ENCODE assay signal across 8 cellular contexts in genomic region chr7:134514663-134515062, GRCh38. TPM values are rescaled to one million over a fixed set of nuclear protein-coding genes. Genes with fewer than 3 reads are reported as not detected.
A peak's percentile ranks its signal among the peaks of the same experiment; 100 is the strongest.
DNase-seq lines count a peak whose midpoint lies in the region; ATAC-seq, FAIRE-seq and TF ChIP-seq lines count a peak whose summit lies in the region.

No MANE protein-coding gene starts in this region.

- no TSS peak for BruUV-seq in Caco-2 (replicated peaks; lab: Mats Ljungman, UMichigan)
- no TSS peak for BruUV-seq in HepG2 (replicated peaks; lab: Mats Ljungman, UMichigan)

- no peak overlapping the region for H2AFZ ChIP-seq in HepG2 (ENCODE audit: low read length)

- H3K9ac ChIP-seq in HepG2 (ENCODE audit: insufficient read depth, low read depth, low read length): no peak overlapping the region

- H3K27ac ChIP-seq in Peyer's patch (no peak overlapping the region), HepG2 (ENCODE audit: extremely low read length, insufficient read depth, low read length) (no peak overlapping the region)

- no peak overlapping the region for H3K4me3 Mint-ChIP-seq in Caco-2 (ENCODE audit: unreplicated experiment)
- no peak overlapping the region for H3K4me3 Mint-ChIP-seq in chondrocyte (ENCODE audit: unreplicated experiment)
- no peak overlapping the region for H3K4me3 Mint-ChIP-seq in type B pancreatic cell

- no peak for TF ChIP-seq EP300 in HepG2 (IDR thresholded peaks at IDR 0.05; ENCODE audit: low read depth in 2 of 2, low read length in 2 of 2)
- no peak for TF ChIP-seq EP300 in HepG2 (CRISPR knock-in tag; IDR thresholded peaks at IDR 0.05; ENCODE audit: borderline replicate concordance)

- H3K27ac Mint-ChIP-seq in Caco-2 (ENCODE audit: unreplicated experiment) (no peak overlapping the region), chondrocyte (ENCODE audit: unreplicated experiment) (no peak overlapping the region), type B pancreatic cell (no peak overlapping the region)

- H3K27me3 Mint-ChIP-seq in Caco-2 (ENCODE audit: insufficient read depth, unreplicated experiment) (peaks cover 14% of the 10 kb centered on the region), chondrocyte (ENCODE audit: low read depth) (no peaks in the 10 kb centered on the region), type B pancreatic cell (peaks cover 4% of the 10 kb centered on the region)

- H3K4me1 ChIP-seq in Caco-2 (no peaks in the 10 kb centered on the region; the same call in 1 of the 2 replicates), Peyer's patch (no peaks in the 10 kb centered on the region), HepG2 (ENCODE audit: insufficient read depth, low read length) (no peaks in the 10 kb centered on the region)

- intact Hi-C loops in Caco-2 (cut with micrococcal nuclease; ENCODE audit: unreplicated experiment): loop anchor here (1.0 kb wide), 2 partner anchors 33 to 92 kb away; no protein-coding TSS in a partner anchor
- intact Hi-C loops in HepG2 (cut with micrococcal nuclease; ENCODE audit: unreplicated experiment): loop anchor here (1.0 to 2.0 kb wide), 2 partner anchors 38 to 92 kb away; no protein-coding TSS in a partner anchor
- intact Hi-C loops in posterior cingulate gyrus (cut with DNase I): loop anchor here (1.0 to 2.0 kb wide), 2 partner anchors 82 to 92 kb away; no protein-coding TSS in a partner anchor

- no peaks in the 10 kb centered on the region for H4K20me1 ChIP-seq in HepG2 (ENCODE audit: insufficient read depth, low read length)

- no peaks in the 10 kb centered on the region for H3K79me2 ChIP-seq in HepG2 (ENCODE audit: insufficient read depth, low read length)

- H3K4me2 ChIP-seq in HepG2 (ENCODE audit: low read depth, low read length): no peak overlapping the region

- H3K9me3 ChIP-seq in Caco-2 (no peaks in the 10 kb centered on the region), Peyer's patch (no peaks in the 10 kb centered on the region), HepG2 (ENCODE audit: low read length) (no peaks in the 10 kb centered on the region)

- no peak overlapping the region for H3K4me3 ChIP-seq in Caco-2 (ENCODE audit: low read depth, low read length)
- H3K4me3 ChIP-seq in LNCaP clone FGC (ENCODE audit: low read depth, low read length): no peak overlapping the region
- no peak overlapping the region for H3K4me3 ChIP-seq in Peyer's patch
- no peak overlapping the region for H3K4me3 ChIP-seq in HepG2 (replicated peaks in 1 of 3; ENCODE audit: insufficient read depth in 1 of 3, low read depth in 2 of 3, low read length in 3 of 3)

- TF ChIP-seq RAD21 in HepG2 (CRISPR knock-in tag; IDR thresholded peaks at IDR 0.05): no peak

- H3K36me3 ChIP-seq in Caco-2 (ENCODE audit: control insufficient read depth, insufficient read depth, low read length) (no peaks in the 10 kb centered on the region), Peyer's patch (no peaks in the 10 kb centered on the region), HepG2 (replicated peaks in 1 of 2; ENCODE audit: control insufficient read depth in 1 of 2, insufficient read depth in 2 of 2, low read length in 2 of 2) (no peaks in the 10 kb centered on the region)

- no peak for TF ChIP-seq POLR2A in Peyer's patch (IDR thresholded peaks at IDR 0.05)
- TF ChIP-seq POLR2A in HepG2 (IDR thresholded peaks at IDR 0.05; ENCODE audit: insufficient read depth in 1 of 2, low read depth in 2 of 2, low read length in 2 of 2): no peak

- H3K9me3 Mint-ChIP-seq in Caco-2 (ENCODE audit: unreplicated experiment) (no peaks in the 10 kb centered on the region), chondrocyte (ENCODE audit: low read depth) (no peaks in the 10 kb centered on the region), type B pancreatic cell (no peaks in the 10 kb centered on the region)

- H3K27me3 ChIP-seq in Caco-2 (replicated peaks; ENCODE audit: control insufficient read depth, insufficient read depth, low read length) (no peaks in the 10 kb centered on the region), Peyer's patch (no peaks in the 10 kb centered on the region), HepG2 (ENCODE audit: control insufficient read depth in 1 of 2, insufficient read depth in 2 of 2, low read length in 2 of 2) (peaks cover 2 to 5% of the 10 kb centered on the region in 2 experiments; a peak in 3 of 5 replicates)

- CTCF ChIA-PET in Caco-2 (lab: Charles Lee): interaction anchor here (0.9 to 1.6 kb wide), 5 partner anchors 51 to 88 kb away, joined by 3 to 32 read pairs (median 4); no protein-coding TSS in a partner anchor
- CTCF ChIA-PET in HepG2 (lab: Yijun Ruan, JAX; ENCODE audit: low intra/inter-chr PET ratio, low total read pairs): interaction anchor here (1.0 to 4.8 kb wide), 6 partner anchors 33 to 91 kb away, joined by 3 to 68 read pairs (median 6); no protein-coding TSS in a partner anchor

- POLR2A ChIA-PET in Caco-2 (lab: Charles Lee): no interaction called here
- POLR2A ChIA-PET in HepG2 (lab: Yijun Ruan, JAX): no interaction called here

- in situ Hi-C loops in HepG2 (cut with HindIII; ENCODE audit: extremely low pct_ligation_motif_present, low pct_unique_long_range_greater_than_20kb): loop anchor here (5.0 kb wide), 2 partner anchors 82 to 88 kb away; no protein-coding TSS in a partner anchor

- H3K36me3 Mint-ChIP-seq in Caco-2 (ENCODE audit: insufficient read depth, unreplicated experiment): no peaks in the 10 kb centered on the region
- H3K36me3 Mint-ChIP-seq in chondrocyte (ENCODE audit: low read depth): no peaks in the 10 kb centered on the region
- no peaks in the 10 kb centered on the region for H3K36me3 Mint-ChIP-seq in type B pancreatic cell

- WGBS in HepG2 (ENCODE audit: low lambda C conversion rate): 3% methylated on average over 4 of the region's 4 CpGs

- FAIRE-seq in GM19239 (lab: Jason Lieb, UNC): no peak
- FAIRE-seq in HepG2 (lab: Jason Lieb, UNC): no peak

- peak; percentile 86 to 87 for TF ChIP-seq CTCF in Caco-2 (IDR thresholded peaks at IDR 0.05; ENCODE audit: insufficient read depth in 1 of 2, low read depth in 1 of 2, low read length in 1 of 2, severe bottlenecking in 1 of 2, unreplicated experiment in 1 of 2)
- peak; percentile 84 for TF ChIP-seq CTCF in LNCaP clone FGC (IDR thresholded peaks at IDR 0.05; ENCODE audit: control insufficient read depth, extremely low read depth, insufficient read depth)
- peak; percentile 31 to 93 (median 84) for TF ChIP-seq CTCF in Peyer's patch (IDR thresholded peaks at IDR 0.05)
- peak; percentile 90 for TF ChIP-seq CTCF in chondrocyte (IDR thresholded peaks at IDR 0.05)
- peak; percentile 72 for TF ChIP-seq CTCF in HepG2 (CRISPR knock-in tag; IDR thresholded peaks at IDR 0.05)
- TF ChIP-seq CTCF in type B pancreatic cell (conservative IDR thresholded peaks at IDR 0.05): peak; percentile 88

- H3K4me1 Mint-ChIP-seq in Caco-2 (ENCODE audit: low read depth, unreplicated experiment): peaks cover 7% of the 10 kb centered on the region
- peaks cover 19% of the 10 kb centered on the region for H3K4me1 Mint-ChIP-seq in chondrocyte (ENCODE audit: low read depth)
- peaks cover 10% of the 10 kb centered on the region for H3K4me1 Mint-ChIP-seq in type B pancreatic cell (ENCODE audit: unreplicated experiment)

- peak; percentile 73 for ATAC-seq in HepG2

- DNase-seq in Caco-2 (peak in 1 of 2 experiments; percentile 76), GM19239 (ENCODE audit: insufficient read length, low spot score) (peak; percentile 35), LNCaP clone FGC (ENCODE audit: low read depth) (peak; percentile 34), Peyer's patch (no peak), chondrocyte (ENCODE audit: low spot score) (no peak), HepG2 (ENCODE audit: low spot score) (peak; percentile 66), type B pancreatic cell (ENCODE audit: extremely low spot score, unreplicated experiment) (no peak), posterior cingulate gyrus (no peak)

RNA-seq across cellular contexts. Expression of gene AKR1B10, which starts 12.7 kb away (rescaled TPM):
- total RNA-seq in Caco-2 (2022) (0.74 and 0.84 TPM in 2 replicates), Peyer's patch (100 to 1,000 TPM; 158 to 784 (median 455) TPM), chondrocyte (not detected in 3 replicates), HepG2 (2016; rRNA removed; fragmentation: Illumina TruSeq; extraction: Trizol) (124 and 175 TPM in 2 replicates), type B pancreatic cell (ENCODE audit: low replicate concordance) (11.3 and 13.7 TPM in 2 replicates)
- 27.1 and 31.4 TPM in 2 replicates for total RNA-seq in HepG2 (2016; cell fraction: cytosol; rRNA removed; fragmentation: Illumina TruSeq; extraction: Trizol; ENCODE audit: low read depth)
- 133 and 188 TPM in 2 replicates for total RNA-seq in HepG2 (2016; cell fraction: insoluble cytoplasmic fraction; rRNA removed; fragmentation: Illumina TruSeq; extraction: Trizol)
- total RNA-seq in HepG2 (2016; cell fraction: membrane; rRNA removed; fragmentation: Illumina TruSeq; extraction: Trizol): 39.0 and 40.9 TPM in 2 replicates
- 53.1 and 55.3 TPM in 2 replicates for total RNA-seq in HepG2 (2016; cell fraction: nucleus; rRNA removed; fragmentation: Illumina TruSeq; extraction: Trizol)
- polyA plus RNA-seq in HepG2 (2011; rRNA removed): 8.8 and 14.2 TPM in 2 replicates
- 9.4 and 12.0 TPM in 2 replicates for polyA plus RNA-seq in HepG2 (2011; cell fraction: cytosol; rRNA removed)
- polyA plus RNA-seq in HepG2 (2011; cell fraction: nucleus; rRNA removed): 4.4 and 5.1 TPM in 2 replicates
- 18.1 and 45.4 TPM in 2 replicates for polyA plus RNA-seq in HepG2 (2012)
- 20.9 and 22.4 TPM in 2 replicates for polyA plus RNA-seq in HepG2 (2016; cell fraction: cytosol; fragmentation: Illumina TruSeq; extraction: Trizol; ENCODE audit: low read depth)
- polyA plus RNA-seq in HepG2 (2016; cell fraction: insoluble cytoplasmic fraction; fragmentation: Illumina TruSeq; extraction: Trizol; ENCODE audit: low read depth): 152 and 168 TPM in 2 replicates
- 29.1 and 36.2 TPM in 2 replicates for polyA plus RNA-seq in HepG2 (2016; cell fraction: membrane; fragmentation: Illumina TruSeq; extraction: Trizol; ENCODE audit: low read depth)
- polyA plus RNA-seq in HepG2 (2016; cell fraction: nucleus; fragmentation: Illumina TruSeq; extraction: Trizol; ENCODE audit: insufficient read depth, low read depth): 89.8 and 96.1 TPM in 2 replicates
- 2.2 and 5.8 TPM in 2 replicates for polyA minus RNA-seq in HepG2 (2011; rRNA and poly(A)+ RNA removed; ENCODE audit: low replicate concordance)
- 8.0 TPM in 2 replicates for polyA minus RNA-seq in HepG2 (2011; cell fraction: cytosol; rRNA and poly(A)+ RNA removed)
- 3.2 and 4.4 TPM in 2 replicates for polyA minus RNA-seq in HepG2 (2011; cell fraction: nucleus; rRNA and poly(A)+ RNA removed)

RNA-seq across cellular contexts. Expression of gene AKR1B15, which starts 34.2 kb away (rescaled TPM):
- not detected in 2 replicates for total RNA-seq in Caco-2 (2022)
- total RNA-seq in Peyer's patch: 1 to 10 TPM in 1 of 4 donors, not detected in 3; 1.9 TPM
- total RNA-seq in chondrocyte: not detected in 3 replicates
- total RNA-seq in HepG2 (2016; rRNA removed; fragmentation: Illumina TruSeq; extraction: Trizol): 0.77 and 1.2 TPM in 2 replicates
- 0.18 TPM in 1 of 2 replicates, not detected in the other for total RNA-seq in HepG2 (2016; cell fraction: cytosol; rRNA removed; fragmentation: Illumina TruSeq; extraction: Trizol; ENCODE audit: low read depth)
- total RNA-seq in HepG2 (2016; cell fraction: insoluble cytoplasmic fraction; rRNA removed; fragmentation: Illumina TruSeq; extraction: Trizol): 1.3 and 1.6 TPM in 2 replicates
- 0.17 and 0.40 TPM in 2 replicates for total RNA-seq in HepG2 (2016; cell fraction: membrane; rRNA removed; fragmentation: Illumina TruSeq; extraction: Trizol)
- total RNA-seq in HepG2 (2016; cell fraction: nucleus; rRNA removed; fragmentation: Illumina TruSeq; extraction: Trizol): not detected in 2 replicates
- polyA plus RNA-seq in HepG2 (2011; rRNA removed): not detected in 2 replicates
- 0.08 and 0.14 TPM in 2 replicates for polyA plus RNA-seq in HepG2 (2011; cell fraction: cytosol; rRNA removed)
- polyA plus RNA-seq in HepG2 (2011; cell fraction: nucleus; rRNA removed): not detected in 2 replicates
- not detected in 2 replicates for polyA plus RNA-seq in HepG2 (2012)
- 0.20 and 0.22 TPM in 2 replicates for polyA plus RNA-seq in HepG2 (2016; cell fraction: cytosol; fragmentation: Illumina TruSeq; extraction: Trizol; ENCODE audit: low read depth)
- 1.4 and 2.1 TPM in 2 replicates for polyA plus RNA-seq in HepG2 (2016; cell fraction: insoluble cytoplasmic fraction; fragmentation: Illumina TruSeq; extraction: Trizol; ENCODE audit: low read depth)
- 0.17 and 0.19 TPM in 2 replicates for polyA plus RNA-seq in HepG2 (2016; cell fraction: membrane; fragmentation: Illumina TruSeq; extraction: Trizol; ENCODE audit: low read depth)
- 0.81 and 1.5 TPM in 2 replicates for polyA plus RNA-seq in HepG2 (2016; cell fraction: nucleus; fragmentation: Illumina TruSeq; extraction: Trizol; ENCODE audit: insufficient read depth, low read depth)
- polyA minus RNA-seq in HepG2 (2011; rRNA and poly(A)+ RNA removed; ENCODE audit: low replicate concordance): 0.07 TPM in 1 of 2 replicates, not detected in the other
- not detected in 2 replicates for polyA minus RNA-seq in HepG2 (2011; cell fraction: cytosol; rRNA and poly(A)+ RNA removed)
- polyA minus RNA-seq in HepG2 (2011; cell fraction: nucleus; rRNA and poly(A)+ RNA removed): not detected in 2 replicates
- 0.63 and 1.0 TPM in 2 replicates for total RNA-seq in type B pancreatic cell (ENCODE audit: low replicate concordance)

RNA-seq across cellular contexts. Expression of gene AKR1B1, which starts 55.8 kb away (rescaled TPM):
- total RNA-seq in Caco-2 (2022) (58.6 and 62.8 TPM in 2 replicates), Peyer's patch (10 to 100 TPM in 3 of 4 donors, 1 to 10 TPM in 1; 3.9 to 59.4 (median 22.9) TPM), chondrocyte (49.3 to 67.7 TPM (median 52.8 TPM) in 3 replicates), HepG2 (2016; rRNA removed; fragmentation: Illumina TruSeq; extraction: Trizol) (89.9 and 123 TPM in 2 replicates), type B pancreatic cell (ENCODE audit: low replicate concordance) (78.4 and 138 TPM in 2 replicates)
- total RNA-seq in HepG2 (2016; cell fraction: cytosol; rRNA removed; fragmentation: Illumina TruSeq; extraction: Trizol; ENCODE audit: low read depth): 18.6 and 21.8 TPM in 2 replicates
- 90.1 and 128 TPM in 2 replicates for total RNA-seq in HepG2 (2016; cell fraction: insoluble cytoplasmic fraction; rRNA removed; fragmentation: Illumina TruSeq; extraction: Trizol)
- total RNA-seq in HepG2 (2016; cell fraction: membrane; rRNA removed; fragmentation: Illumina TruSeq; extraction: Trizol): 35.9 and 44.9 TPM in 2 replicates
- total RNA-seq in HepG2 (2016; cell fraction: nucleus; rRNA removed; fragmentation: Illumina TruSeq; extraction: Trizol): 54.7 and 57.3 TPM in 2 replicates
- polyA plus RNA-seq in HepG2 (2011; rRNA removed): 110 and 133 TPM in 2 replicates
- polyA plus RNA-seq in HepG2 (2011; cell fraction: cytosol; rRNA removed): 110 and 134 TPM in 2 replicates
- polyA plus RNA-seq in HepG2 (2011; cell fraction: nucleus; rRNA removed): 174 and 175 TPM in 2 replicates
- 75.6 and 118 TPM in 2 replicates for polyA plus RNA-seq in HepG2 (2012)
- 34.8 and 35.7 TPM in 2 replicates for polyA plus RNA-seq in HepG2 (2016; cell fraction: cytosol; fragmentation: Illumina TruSeq; extraction: Trizol; ENCODE audit: low read depth)
- 202 TPM in 2 replicates for polyA plus RNA-seq in HepG2 (2016; cell fraction: insoluble cytoplasmic fraction; fragmentation: Illumina TruSeq; extraction: Trizol; ENCODE audit: low read depth)
- polyA plus RNA-seq in HepG2 (2016; cell fraction: membrane; fragmentation: Illumina TruSeq; extraction: Trizol; ENCODE audit: low read depth): 50.2 and 53.2 TPM in 2 replicates
- 130 and 138 TPM in 2 replicates for polyA plus RNA-seq in HepG2 (2016; cell fraction: nucleus; fragmentation: Illumina TruSeq; extraction: Trizol; ENCODE audit: insufficient read depth, low read depth)
- 62.1 and 271 TPM in 2 replicates for polyA minus RNA-seq in HepG2 (2011; rRNA and poly(A)+ RNA removed; ENCODE audit: low replicate concordance)
- 22.2 and 30.0 TPM in 2 replicates for polyA minus RNA-seq in HepG2 (2011; cell fraction: cytosol; rRNA and poly(A)+ RNA removed)
- 30.1 and 34.6 TPM in 2 replicates for polyA minus RNA-seq in HepG2 (2011; cell fraction: nucleus; rRNA and poly(A)+ RNA removed)

Comparison
In these comparisons a context has a peak if more than half of its experiments do, and no peak if none do; other contexts are left out.
1. DNase-seq: peak in GM19239 (single experiment), LNCaP clone FGC (single experiment) and HepG2 (single experiment); none in Peyer's patch (0 of 3), chondrocyte (single experiment), type B pancreatic cell (single experiment) and posterior cingulate gyrus (0 of 10).
2. Peak in every context shown above with its lines, with median percentiles within 50 percentile points of each other: CTCF ChIP-seq.